8 cellular contexts compared by ENCODE assay signal in genomic region chr22:29621761-29622526, GRCh38. TPM values are rescaled to one million over a fixed set of nuclear protein-coding genes. Genes with fewer than 3 reads are reported as not detected.
DNase-seq lines count a peak whose midpoint lies in the region; ATAC-seq and TF ChIP-seq lines count a peak whose summit lies in the region.

No MANE protein-coding gene starts in this region.

- H3K4me3 ChIP-seq in LNCaP clone FGC (ENCODE audit: low read depth, low read length): peak overlapping the region; percentile 10

- peaks cover 0 to 3% of the 10 kb centered on the region in 2 donors for H3K36me3 Mint-ChIP-seq in CD14-positive monocyte
- no peaks in the 10 kb centered on the region for H3K36me3 Mint-ChIP-seq in MCF 10A (ENCODE audit: insufficient read depth, unreplicated experiment)
- H3K36me3 Mint-ChIP-seq in mesothelial cell of epicardium: no peaks in the 10 kb centered on the region

- CTCF ChIA-PET in MCF 10A (lab: Yijun Ruan, JAX): interaction anchor here (0.6 to 2.1 kb wide), 4 partner anchors 13 to 247 kb away, joined by 4 to 7 read pairs (median 6); no protein-coding TSS in a partner anchor

- POLR2A ChIA-PET in MCF 10A (lab: Yijun Ruan, JAX): interaction anchor here (0.6 to 2.3 kb wide), 10 partner anchors 10 to 645 kb away, joined by 3 to 21 read pairs (median 4); partner anchors contain the start of gene THOC5

- no peak for ATAC-seq in HG03469 (IDR thresholded peaks at IDR 0.05; ENCODE audit: unreplicated experiment)
- ATAC-seq in HG02970 (IDR thresholded peaks at IDR 0.05; ENCODE audit: low FRiP score, unreplicated experiment): no peak

- H3K4me3 Mint-ChIP-seq in CD14-positive monocyte: peak overlapping the region in 1 of 2 donors; percentile 23
- peak overlapping the region; percentile 65 for H3K4me3 Mint-ChIP-seq in MCF 10A (ENCODE audit: unreplicated experiment)
- H3K4me3 Mint-ChIP-seq in mesothelial cell of epicardium: no peak overlapping the region

- H3K27ac Mint-ChIP-seq in CD14-positive monocyte: peak overlapping the region in 6 of 7 donors; percentile 2 to 64 (median 18)
- peak overlapping the region; percentile 53 for H3K27ac Mint-ChIP-seq in MCF 10A (ENCODE audit: low read depth, unreplicated experiment)
- H3K27ac Mint-ChIP-seq in mesothelial cell of epicardium: peak overlapping the region; percentile 18

- TF ChIP-seq CTCF in CD14-positive monocyte (IDR thresholded peaks at IDR 0.05): no peak
- no peak for TF ChIP-seq CTCF in LNCaP clone FGC (IDR thresholded peaks at IDR 0.05; ENCODE audit: control insufficient read depth, extremely low read depth, insufficient read depth)
- no peak for TF ChIP-seq CTCF in MCF 10A (IDR thresholded peaks at IDR 0.05; ENCODE audit: unreplicated experiment)
- no peak for TF ChIP-seq CTCF in mesothelial cell of epicardium (IDR thresholded peaks at IDR 0.05; ENCODE audit: unreplicated experiment)

- H3K27me3 Mint-ChIP-seq in CD14-positive monocyte (ENCODE audit: low read depth in 3 of 3) (no peaks in the 10 kb centered on the region), MCF 10A (ENCODE audit: insufficient read depth, unreplicated experiment) (no peaks in the 10 kb centered on the region), mesothelial cell of epicardium (ENCODE audit: low read depth) (no peaks in the 10 kb centered on the region)

- BruUV-seq in MCF 10A (replicated peaks; lab: Mats Ljungman, UMichigan): no TSS peak

- intact Hi-C loops in CD14-positive monocyte (cut with micrococcal nuclease): loop anchor here in 1 of 2 donors (10.0 kb wide), 1 partner anchor 463 kb away; the partner anchor contains the start of gene HORMAD2
- intact Hi-C loops in MCF 10A (cut with micrococcal nuclease): no loop called here

- no peak for DNase-seq in CD14-positive monocyte (ENCODE audit: low spot score)
- peak; percentile 87 for DNase-seq in LNCaP clone FGC (ENCODE audit: low read depth)
- peak; percentile 92 for DNase-seq in MCF 10A (ENCODE audit: unreplicated experiment)
- no peak for DNase-seq in mesothelial cell of epicardium (ENCODE audit: low spot score in 2 of 2, unreplicated experiment in 2 of 2)
- DNase-seq in HuH-7.5 (ENCODE audit: low spot score): no peak
- no peak for DNase-seq in NAMALWA (ENCODE audit: low spot score)

- H3K4me1 Mint-ChIP-seq in CD14-positive monocyte (peaks cover 55% of the 10 kb centered on the region), MCF 10A (ENCODE audit: insufficient read depth, unreplicated experiment) (peaks cover 66% of the 10 kb centered on the region), mesothelial cell of epicardium (peaks cover 61% of the 10 kb centered on the region)

- no peaks in the 10 kb centered on the region for H3K9me3 Mint-ChIP-seq in CD14-positive monocyte
- no peaks in the 10 kb centered on the region for H3K9me3 Mint-ChIP-seq in MCF 10A (ENCODE audit: unreplicated experiment)
- H3K9me3 Mint-ChIP-seq in mesothelial cell of epicardium: no peaks in the 10 kb centered on the region

RNA-seq across cellular contexts. Expression of gene NF2, which starts 18.5 kb away (rescaled TPM):
- polyA plus RNA-seq in CD14-positive monocyte: 10 to 100 TPM in 1 of 2 donors, 1 to 10 TPM in 1; 7.7 to 15.5 TPM
- total RNA-seq in MCF 10A (2022) (92.4 and 98.3 TPM in 2 replicates), mesothelial cell of epicardium (41.8 to 42.1 TPM (median 42.0 TPM) in 3 replicates)

RNA-seq across cellular contexts. Expression of gene NIPSNAP1, which starts 41.0 kb away (rescaled TPM):
- 10 to 100 TPM in 1 of 2 donors, 1 to 10 TPM in 1; 9.9 to 10.4 TPM for polyA plus RNA-seq in CD14-positive monocyte
- 23.4 and 27.2 TPM in 2 replicates for total RNA-seq in MCF 10A (2022)
- 134 to 138 TPM (median 137 TPM) in 3 replicates for total RNA-seq in mesothelial cell of epicardium

Comparison
In these comparisons a context has a peak if more than half of its experiments do, and no peak if none do; other contexts are left out.
1. DNase-seq: peak in LNCaP clone FGC (single experiment) and MCF 10A (single experiment); none in CD14-positive monocyte (single experiment), mesothelial cell of epicardium (0 of 2), HuH-7.5 (single experiment) and NAMALWA (single experiment).
2. Peak in every context shown above with its lines, with median percentiles within 50 percentile points of each other: H3K27ac Mint-ChIP-seq.